In the genomic region with DNA sequence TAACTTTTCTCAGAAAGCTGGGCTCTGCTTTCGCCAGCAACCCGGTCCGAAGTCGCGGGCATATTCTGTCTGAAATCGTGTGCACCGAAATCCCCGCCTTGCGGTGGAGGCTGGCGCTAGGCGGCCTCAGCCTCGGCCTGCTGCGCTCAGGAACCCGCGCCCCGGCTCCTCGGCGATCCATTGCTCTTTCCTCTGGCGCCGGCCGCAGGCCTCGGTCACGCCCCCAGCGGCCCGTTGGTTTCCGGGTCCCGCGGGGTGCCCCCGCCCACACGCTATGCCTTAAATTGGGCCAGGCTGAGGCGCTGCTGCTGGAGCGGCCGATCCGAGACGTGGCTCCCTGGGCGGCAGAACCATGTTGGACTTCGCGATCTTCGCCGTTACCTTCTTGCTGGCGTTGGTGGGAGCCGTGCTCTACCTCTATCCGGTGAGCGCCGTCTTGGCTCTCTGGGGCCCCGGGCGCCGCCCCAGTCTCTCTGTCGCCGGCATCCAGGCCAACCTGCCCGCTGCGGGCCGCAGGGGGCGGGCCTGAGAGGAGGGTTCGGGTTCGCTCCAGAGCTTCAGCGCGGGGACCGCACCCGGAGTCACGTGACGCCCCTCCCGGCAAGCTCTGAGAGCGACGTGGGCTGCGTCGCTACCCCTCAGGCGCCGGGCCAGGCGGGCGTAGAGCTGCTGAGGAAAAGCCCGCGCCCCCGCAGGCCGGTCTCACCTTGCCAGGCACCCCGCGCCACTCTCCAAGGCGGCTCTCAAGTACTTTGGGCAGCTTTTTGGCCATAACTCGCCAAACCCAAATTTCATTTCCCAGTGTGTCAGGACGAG, we compare ENCODE assay signal across 1 cellular context.
TF ChIP-seq lines count a peak whose summit lies in the region.

A gene with protein sequence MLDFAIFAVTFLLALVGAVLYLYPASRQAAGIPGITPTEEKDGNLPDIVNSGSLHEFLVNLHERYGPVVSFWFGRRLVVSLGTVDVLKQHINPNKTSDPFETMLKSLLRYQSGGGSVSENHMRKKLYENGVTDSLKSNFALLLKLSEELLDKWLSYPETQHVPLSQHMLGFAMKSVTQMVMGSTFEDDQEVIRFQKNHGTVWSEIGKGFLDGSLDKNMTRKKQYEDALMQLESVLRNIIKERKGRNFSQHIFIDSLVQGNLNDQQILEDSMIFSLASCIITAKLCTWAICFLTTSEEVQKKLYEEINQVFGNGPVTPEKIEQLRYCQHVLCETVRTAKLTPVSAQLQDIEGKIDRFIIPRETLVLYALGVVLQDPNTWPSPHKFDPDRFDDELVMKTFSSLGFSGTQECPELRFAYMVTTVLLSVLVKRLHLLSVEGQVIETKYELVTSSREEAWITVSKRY (plus strand): TSS at position 308 of the 816 bp plus-strand sequence. CDS start 45 bp downstream, at position 353.

TF ChIP-seq in HEK293, 187 proteins besides CTCF, POLR2A, EP300 and RAD21 (continued from another document and continues in another):
- TF ChIP-seq ZNF394 (tag by site-specific recombination; IDR thresholded peaks at IDR 0.05; ENCODE audit: borderline replicate concordance) = peak; percentile 38; the same call in 1 of the 2 replicates
- peak; percentile 83; the same call in 1 of the 2 replicates for TF ChIP-seq ZNF76 (tag by site-specific recombination; IDR thresholded peaks at IDR 0.05; ENCODE audit: borderline replicate concordance, low read depth)
- no peak for TF ChIP-seq ZNF302 (tag by site-specific recombination; IDR thresholded peaks at IDR 0.05; ENCODE audit: low read depth)
- TF ChIP-seq, protein P1, sequence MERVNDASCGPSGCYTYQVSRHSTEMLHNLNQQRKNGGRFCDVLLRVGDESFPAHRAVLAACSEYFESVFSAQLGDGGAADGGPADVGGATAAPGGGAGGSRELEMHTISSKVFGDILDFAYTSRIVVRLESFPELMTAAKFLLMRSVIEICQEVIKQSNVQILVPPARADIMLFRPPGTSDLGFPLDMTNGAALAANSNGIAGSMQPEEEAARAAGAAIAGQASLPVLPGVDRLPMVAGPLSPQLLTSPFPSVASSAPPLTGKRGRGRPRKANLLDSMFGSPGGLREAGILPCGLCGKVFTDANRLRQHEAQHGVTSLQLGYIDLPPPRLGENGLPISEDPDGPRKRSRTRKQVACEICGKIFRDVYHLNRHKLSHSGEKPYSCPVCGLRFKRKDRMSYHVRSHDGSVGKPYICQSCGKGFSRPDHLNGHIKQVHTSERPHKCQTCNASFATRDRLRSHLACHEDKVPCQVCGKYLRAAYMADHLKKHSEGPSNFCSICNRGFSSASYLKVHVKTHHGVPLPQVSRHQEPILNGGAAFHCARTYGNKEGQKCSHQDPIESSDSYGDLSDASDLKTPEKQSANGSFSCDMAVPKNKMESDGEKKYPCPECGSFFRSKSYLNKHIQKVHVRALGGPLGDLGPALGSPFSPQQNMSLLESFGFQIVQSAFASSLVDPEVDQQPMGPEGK (tag by site-specific recombination; IDR thresholded peaks at IDR 0.05) = peak; percentile 98
- TF ChIP-seq ZNF585B (tag by site-specific recombination; IDR thresholded peaks at IDR 0.05) = no peak
- TF ChIP-seq ZIC2 (tag by site-specific recombination; IDR thresholded peaks at IDR 0.05) = peak; percentile 82
- no peak for TF ChIP-seq ZNF350 (tag by site-specific recombination; IDR thresholded peaks at IDR 0.05)
- no peak for TF ChIP-seq ZNF645 (tag by site-specific recombination; IDR thresholded peaks at IDR 0.05)
- TF ChIP-seq, protein P2, sequence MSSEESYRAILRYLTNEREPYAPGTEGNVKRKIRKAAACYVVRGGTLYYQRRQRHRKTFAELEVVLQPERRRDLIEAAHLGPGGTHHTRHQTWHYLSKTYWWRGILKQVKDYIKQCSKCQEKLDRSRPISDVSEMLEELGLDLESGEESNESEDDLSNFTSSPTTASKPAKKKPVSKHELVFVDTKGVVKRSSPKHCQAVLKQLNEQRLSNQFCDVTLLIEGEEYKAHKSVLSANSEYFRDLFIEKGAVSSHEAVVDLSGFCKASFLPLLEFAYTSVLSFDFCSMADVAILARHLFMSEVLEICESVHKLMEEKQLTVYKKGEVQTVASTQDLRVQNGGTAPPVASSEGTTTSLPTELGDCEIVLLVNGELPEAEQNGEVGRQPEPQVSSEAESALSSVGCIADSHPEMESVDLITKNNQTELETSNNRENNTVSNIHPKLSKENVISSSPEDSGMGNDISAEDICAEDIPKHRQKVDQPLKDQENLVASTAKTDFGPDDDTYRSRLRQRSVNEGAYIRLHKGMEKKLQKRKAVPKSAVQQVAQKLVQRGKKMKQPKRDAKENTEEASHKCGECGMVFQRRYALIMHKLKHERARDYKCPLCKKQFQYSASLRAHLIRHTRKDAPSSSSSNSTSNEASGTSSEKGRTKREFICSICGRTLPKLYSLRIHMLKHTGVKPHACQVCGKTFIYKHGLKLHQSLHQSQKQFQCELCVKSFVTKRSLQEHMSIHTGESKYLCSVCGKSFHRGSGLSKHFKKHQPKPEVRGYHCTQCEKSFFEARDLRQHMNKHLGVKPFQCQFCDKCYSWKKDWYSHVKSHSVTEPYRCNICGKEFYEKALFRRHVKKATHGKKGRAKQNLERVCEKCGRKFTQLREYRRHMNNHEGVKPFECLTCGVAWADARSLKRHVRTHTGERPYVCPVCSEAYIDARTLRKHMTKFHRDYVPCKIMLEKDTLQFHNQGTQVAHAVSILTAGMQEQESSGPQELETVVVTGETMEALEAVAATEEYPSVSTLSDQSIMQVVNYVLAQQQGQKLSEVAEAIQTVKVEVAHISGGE (tag by site-specific recombination; conservative IDR thresholded peaks at IDR 0.05; ENCODE audit: low read depth) = peak; percentile 55; the same call in 1 of the 2 replicates
- TF ChIP-seq ZBTB48 (tag by site-specific recombination; IDR thresholded peaks at IDR 0.05) = peak; percentile 61; the same call in 1 of the 2 replicates
- no peak for TF ChIP-seq SETDB1 (IDR thresholded peaks at IDR 0.05; ENCODE audit: insufficient read length, low read length)
- TF ChIP-seq ZNF239 (tag by site-specific recombination; IDR thresholded peaks at IDR 0.05) = no peak
- peak; percentile 57; the same call in 1 of the 2 replicates for TF ChIP-seq MZF1 (tag by site-specific recombination; IDR thresholded peaks at IDR 0.05; ENCODE audit: borderline replicate concordance)
- TF ChIP-seq FEZF1 (tag by site-specific recombination; IDR thresholded peaks at IDR 0.05) = peak; percentile 76
- TF ChIP-seq, protein P3, sequence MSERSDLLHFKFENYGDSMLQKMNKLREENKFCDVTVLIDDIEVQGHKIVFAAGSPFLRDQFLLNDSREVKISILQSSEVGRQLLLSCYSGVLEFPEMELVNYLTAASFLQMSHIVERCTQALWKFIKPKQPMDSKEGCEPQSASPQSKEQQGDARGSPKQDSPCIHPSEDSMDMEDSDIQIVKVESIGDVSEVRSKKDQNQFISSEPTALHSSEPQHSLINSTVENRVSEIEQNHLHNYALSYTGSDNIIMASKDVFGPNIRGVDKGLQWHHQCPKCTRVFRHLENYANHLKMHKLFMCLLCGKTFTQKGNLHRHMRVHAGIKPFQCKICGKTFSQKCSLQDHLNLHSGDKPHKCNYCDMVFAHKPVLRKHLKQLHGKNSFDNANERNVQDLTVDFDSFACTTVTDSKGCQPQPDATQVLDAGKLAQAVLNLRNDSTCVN (tag by site-specific recombination; optimal IDR thresholded peaks at IDR 0.05) = peak; percentile 86
- TF ChIP-seq ZNF521 (tag by site-specific recombination; IDR thresholded peaks at IDR 0.05) = no peak
- no peak for TF ChIP-seq ZNF544 (tag by site-specific recombination; IDR thresholded peaks at IDR 0.05)
- no peak for TF ChIP-seq ZNF311 (tag by site-specific recombination; IDR thresholded peaks at IDR 0.05; ENCODE audit: borderline replicate concordance)
- no peak for TF ChIP-seq ZNF837 (tag by site-specific recombination; IDR thresholded peaks at IDR 0.05)
- no peak for TF ChIP-seq ZNF621 (tag by site-specific recombination; IDR thresholded peaks at IDR 0.05)
- TF ChIP-seq ZBTB8A (tag by site-specific recombination; IDR thresholded peaks at IDR 0.05) = peak; percentile 99
- TF ChIP-seq ZNF280C (tag by site-specific recombination; IDR thresholded peaks at IDR 0.05) = no peak
- no peak for TF ChIP-seq ZNF580 (tag by site-specific recombination; IDR thresholded peaks at IDR 0.05)
- no peak for TF ChIP-seq ZNF112 (tag by site-specific recombination; IDR thresholded peaks at IDR 0.05)
- peak; percentile 6 for TF ChIP-seq ZNF660 (tag by site-specific recombination; IDR thresholded peaks at IDR 0.05)
- no peak for TF ChIP-seq ZNF354C (tag by site-specific recombination; IDR thresholded peaks at IDR 0.05; ENCODE audit: borderline replicate concordance, low read depth)
- TF ChIP-seq ZNF48 (tag by site-specific recombination; IDR thresholded peaks at IDR 0.05) = no peak
- no peak for TF ChIP-seq ZNF248 (tag by site-specific recombination; IDR thresholded peaks at IDR 0.05)
- TF ChIP-seq, protein P4, sequence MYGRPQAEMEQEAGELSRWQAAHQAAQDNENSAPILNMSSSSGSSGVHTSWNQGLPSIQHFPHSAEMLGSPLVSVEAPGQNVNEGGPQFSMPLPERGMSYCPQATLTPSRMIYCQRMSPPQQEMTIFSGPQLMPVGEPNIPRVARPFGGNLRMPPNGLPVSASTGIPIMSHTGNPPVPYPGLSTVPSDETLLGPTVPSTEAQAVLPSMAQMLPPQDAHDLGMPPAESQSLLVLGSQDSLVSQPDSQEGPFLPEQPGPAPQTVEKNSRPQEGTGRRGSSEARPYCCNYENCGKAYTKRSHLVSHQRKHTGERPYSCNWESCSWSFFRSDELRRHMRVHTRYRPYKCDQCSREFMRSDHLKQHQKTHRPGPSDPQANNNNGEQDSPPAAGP (tag by site-specific recombination; IDR thresholded peaks at IDR 0.05) = peak; percentile 74
- TF ChIP-seq ZNF530 (tag by site-specific recombination; IDR thresholded peaks at IDR 0.05; ENCODE audit: low read depth) = no peak
- no peak for TF ChIP-seq ZNF777 (tag by site-specific recombination; IDR thresholded peaks at IDR 0.05; ENCODE audit: borderline replicate concordance)
- peak; percentile 95 for TF ChIP-seq ZBTB20 (tag by site-specific recombination; IDR thresholded peaks at IDR 0.05)
- no peak for TF ChIP-seq ZNF211 (tag by site-specific recombination; IDR thresholded peaks at IDR 0.05; ENCODE audit: low read depth)
- TF ChIP-seq WT1 (tag by site-specific recombination; IDR thresholded peaks at IDR 0.05) = 0 out of 2 replicates have a peak, but pooled peaks have one; percentile 38
- TF ChIP-seq ZNF37A (tag by site-specific recombination; IDR thresholded peaks at IDR 0.05) = no peak
- no peak for TF ChIP-seq ZNF274 (IDR thresholded peaks at IDR 0.05; ENCODE audit: low read length)
- TF ChIP-seq ZNF274 (tag by site-specific recombination; IDR thresholded peaks at IDR 0.05; ENCODE audit: borderline replicate concordance) = no peak
- TF ChIP-seq, protein P5, sequence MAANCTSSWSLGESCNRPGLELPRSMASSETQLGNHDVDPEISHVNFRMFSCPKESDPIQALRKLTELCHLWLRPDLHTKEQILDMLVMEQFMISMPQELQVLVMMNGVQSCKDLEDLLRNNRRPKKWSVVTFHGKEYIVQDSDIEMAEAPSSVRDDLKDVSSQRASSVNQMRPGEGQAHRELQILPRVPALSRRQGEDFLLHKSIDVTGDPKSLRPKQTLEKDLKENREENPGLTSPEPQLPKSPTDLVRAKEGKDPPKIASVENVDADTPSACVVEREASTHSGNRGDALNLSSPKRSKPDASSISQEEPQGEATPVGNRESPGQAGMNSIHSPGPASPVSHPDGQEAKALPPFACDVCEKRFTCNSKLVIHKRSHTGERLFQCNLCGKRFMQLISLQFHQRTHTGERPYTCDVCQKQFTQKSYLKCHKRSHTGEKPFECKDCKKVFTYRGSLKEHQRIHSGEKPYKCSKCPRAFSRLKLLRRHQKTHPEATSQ (tag by site-specific recombination; IDR thresholded peaks at IDR 0.05) = 0 out of 2 replicates have a peak, but pooled peaks have one; percentile 72
- peak; percentile 93 for TF ChIP-seq ZNF561 (tag by site-specific recombination; IDR thresholded peaks at IDR 0.05; ENCODE audit: borderline replicate concordance)
- TF ChIP-seq ZNF704 (tag by site-specific recombination; IDR thresholded peaks at IDR 0.05) = no peak
- peak; percentile 91 for TF ChIP-seq ZNF501 (tag by site-specific recombination; IDR thresholded peaks at IDR 0.05)
- no peak for TF ChIP-seq YY2 (tag by site-specific recombination; IDR thresholded peaks at IDR 0.05)
